ENCODE assay signal across 27 cellular contexts in the genomic region with DNA sequence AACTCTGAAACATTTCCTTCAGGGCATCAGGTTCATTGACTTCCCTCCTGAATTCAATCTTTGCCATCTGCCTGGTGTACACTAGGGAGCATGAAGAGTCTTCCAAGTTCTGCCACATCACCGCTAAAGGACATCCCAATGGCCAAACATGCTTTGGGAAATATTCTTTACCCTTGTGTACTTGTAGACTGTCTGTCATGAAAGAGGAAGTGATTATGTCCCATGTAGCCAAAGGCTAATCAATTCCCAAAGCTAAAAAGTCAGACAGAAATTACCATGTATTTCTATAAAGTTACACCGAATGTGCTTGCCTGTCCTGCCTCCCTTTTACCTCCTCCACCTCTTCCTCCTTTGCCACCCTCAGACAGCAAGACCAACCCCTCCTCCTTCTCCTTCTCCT. TPM values are rescaled to one million over a fixed set of nuclear protein-coding genes. Genes with fewer than 3 reads are reported as not detected.
"Had no signal": no experiment of that assay in that cellular context is flagged by ENCODE, and none has a peak within 500 bp of the region (broad histone marks: within the 10 kb centered on the region; RNA-seq: fewer than 3 reads in every experiment).

No MANE protein-coding gene starts in this region.

- ATAC-seq: esophagus mucosa, left lung, psoas muscle had no signal

- DNase-seq: activated B cell treated with CpG ODN at 0.5 μM for 24 hours; activated CD4-positive, alpha-beta memory T cell treated with anti-CD3 and anti-CD28 coated beads for 36 hours; activated CD4-positive, alpha-beta T cell treated with anti-CD3 and anti-CD28 coated beads for 36 hours; activated naive CD4-positive, alpha-beta T cell treated with anti-CD3 and anti-CD28 coated beads for 36 hours; activated T-cell treated with anti-CD3 and anti-CD28 coated beads, Interleukin-2, amount 50 U/mL, for 48 hours; amygdala; effector CD8-positive, alpha-beta T cell; foreskin melanocyte; glutamatergic neuron; immature natural killer cell; kidney glomerular epithelial cell; left lung; natural killer cell; ovary; psoas muscle; spleen; stimulated activated CD4-positive, alpha-beta T cell treated with anti-CD3 and anti-CD28 coated beads, Interleukin-4, amount 100 ng/mL, for 1 hour; stimulated activated naive CD4-positive, alpha-beta T cell; T1000; testis had no signal

- H2AFZ ChIP-seq: hepatocyte had no signal

- H3K27ac Mint-ChIP-seq: activated naive CD4-positive, alpha-beta T cell treated with anti-CD3 and anti-CD28 coated beads for 36 hours; immature natural killer cell; mesothelial cell of epicardium; natural killer cell; type B pancreatic cell had no signal

- H3K9me3 Mint-ChIP-seq: activated naive CD4-positive, alpha-beta T cell treated with anti-CD3 and anti-CD28 coated beads for 36 hours; natural killer cell had no signal

- H3K4me3 ChIP-seq: hepatocyte, left lung, lung, ovary, right atrium auricular region, spleen, testis had no signal

- H3K36me3 ChIP-seq: left lung, ovary, right atrium auricular region, spleen had no signal

- H3K27me3 ChIP-seq: left lung, ovary, right atrium auricular region, testis had no signal

- H3K4me1 ChIP-seq: psoas muscle, right atrium auricular region, testis had no signal

- H3K4me2 ChIP-seq: hepatocyte had no signal

- H3K27ac ChIP-seq: hepatocyte, left lung, ovary, psoas muscle, right atrium auricular region, spleen, testis had no signal

- H3K36me3 Mint-ChIP-seq: activated CD4-positive, alpha-beta memory T cell treated with anti-CD3 and anti-CD28 coated beads for 36 hours; immature natural killer cell; mesothelial cell of epicardium; natural killer cell; type B pancreatic cell had no signal

- H3K79me2 ChIP-seq: hepatocyte had no signal

- H3K9me3 ChIP-seq: left lung, psoas muscle, testis had no signal

RNA-seq across cellular contexts. Expression of a gene that starts 49.9 kb away (rescaled TPM):
- total RNA-seq: activated B cell treated with CpG ODN at 0.5 μM for 24 hours; activated CD4-positive, alpha-beta memory T cell treated with anti-CD3 and anti-CD28 coated beads for 36 hours; activated CD4-positive, alpha-beta T cell treated with anti-CD3 and anti-CD28 coated beads for 36 hours; activated naive CD4-positive, alpha-beta T cell treated with anti-CD3 and anti-CD28 coated beads for 36 hours; cerebellum; esophagus mucosa; lung; mesothelial cell of epicardium; natural killer cell; ovary; psoas muscle; right atrium auricular region; spleen; testis had no signal
- polyA plus RNA-seq: hepatocyte, immature natural killer cell, lung, ovary, psoas muscle, spleen had no signal
